ENCODE assay signal across 8 cellular contexts in the genomic region with DNA sequence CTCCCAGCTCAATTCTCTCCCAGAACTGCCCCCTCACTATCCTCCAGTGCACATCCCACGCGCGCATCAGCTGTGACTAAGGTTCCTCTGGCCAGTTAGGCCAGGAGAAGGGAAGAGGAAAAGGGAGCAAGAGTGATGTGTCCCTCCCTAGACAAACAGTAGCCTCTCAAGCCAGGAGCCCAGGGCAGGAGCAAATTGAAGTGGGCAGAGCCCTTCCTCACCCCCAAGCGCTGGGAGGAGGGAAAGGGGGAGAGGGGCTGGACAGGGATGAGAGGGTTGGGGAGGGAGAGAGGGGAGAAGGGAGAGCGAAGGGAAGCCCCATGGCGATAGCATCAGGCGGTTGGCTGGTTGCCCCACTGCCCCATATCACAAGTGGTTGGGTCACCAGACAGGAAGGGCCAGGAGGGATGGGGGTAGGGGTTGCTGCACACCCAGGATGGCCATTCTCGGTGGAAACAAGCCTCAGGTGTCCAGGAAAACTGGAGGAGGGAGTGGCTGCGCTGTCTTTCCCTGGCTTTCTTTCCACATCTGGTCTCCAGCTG. TPM values are rescaled to one million over a fixed set of nuclear protein-coding genes. Genes with fewer than 3 reads are reported as not detected.
DNase-seq lines count a peak whose midpoint lies in the region; ATAC-seq and TF ChIP-seq lines count a peak whose summit lies in the region.

No MANE protein-coding gene starts in this region.

- H3K4me1 Mint-ChIP-seq in naive B cell = peaks cover 40 to 57% (median 50%) of the 10 kb centered on the region in 3 donors

- ATAC-seq in naive B cell (ENCODE audit: low read depth in 2 of 2) = no peak

- H3K9me3 Mint-ChIP-seq in naive B cell = no peaks in the 10 kb centered on the region

- in situ Hi-C loops in SK-MEL-5 (cut with HindIII; ENCODE audit: low pct_unique_long_range_greater_than_20kb, low sequenced_read_pairs) = no loop called here

- H3K4me3 Mint-ChIP-seq in naive B cell = peak overlapping the region; percentile 79 to 95 (median 86)

- H3K36me3 Mint-ChIP-seq in naive B cell = no peaks in the 10 kb centered on the region

- H3K27me3 Mint-ChIP-seq in naive B cell = no peaks in the 10 kb centered on the region

- DNase-seq in DMS 273 (lab: John Stamatoyannopoulos, UW; ENCODE audit: unreplicated experiment) (peak; percentile 53), DMS 273 treated with DMSO at 0.1 percent for 48 hours (lab: John Stamatoyannopoulos, UW) (no peak), SK-MEL-5 (ENCODE audit: low read depth, low spot score) (peak; percentile 88), epithelial cell of proximal tubule (ENCODE audit: low read depth) (no peak), naive B cell (no peak), T-helper 9 cell (no peak), retina (no peak), midbrain (lab: John Stamatoyannopoulos, UW) (no peak)

- no peak for TF ChIP-seq CTCF in epithelial cell of proximal tubule (conservative IDR thresholded peaks at IDR 0.05; ENCODE audit: low read depth, low read length)

- peak overlapping the region; percentile 70 for H3K4me3 ChIP-seq in epithelial cell of proximal tubule (ENCODE audit: low read depth, low read length)

- peak overlapping the region in 4 of 6 donors; percentile 29 to 90 (median 64) for H3K27ac Mint-ChIP-seq in naive B cell

RNA-seq across cellular contexts. Expression of gene CD63, which starts 1.1 kb away (rescaled TPM):
- 3,613 and 3,895 TPM in 2 replicates for total RNA-seq in SK-MEL-5 (2014; rRNA removed; shearing (Covaris generic))
- polyA plus RNA-seq in SK-MEL-5 (2015; cell fraction: cytosol; rRNA removed) = 1,619 and 2,096 TPM in 2 replicates
- polyA plus RNA-seq in SK-MEL-5 (2015; cell fraction: nucleus; rRNA removed) = 162 and 229 TPM in 2 replicates
- 758 and 1,095 TPM in 2 replicates for total RNA-seq in epithelial cell of proximal tubule
- polyA plus RNA-seq in naive B cell (ENCODE audit: low read depth in 6 of 6) = 100 to 1,000 TPM; 115 to 150 (median 142) TPM

RNA-seq across cellular contexts. Expression of gene RDH5, which starts 7.5 kb away (rescaled TPM):
- 2.3 and 3.0 TPM in 2 replicates for total RNA-seq in SK-MEL-5 (2014; rRNA removed; shearing (Covaris generic))
- polyA plus RNA-seq in SK-MEL-5 (2015; cell fraction: cytosol; rRNA removed) = 2.0 and 3.1 TPM in 2 replicates
- polyA plus RNA-seq in SK-MEL-5 (2015; cell fraction: nucleus; rRNA removed) = 9.0 and 16.1 TPM in 2 replicates
- total RNA-seq in epithelial cell of proximal tubule = 2.3 and 2.5 TPM in 2 replicates
- polyA plus RNA-seq in naive B cell (ENCODE audit: low read depth in 6 of 6) = 1 to 10 TPM in 3 of 6 donors, under 1 TPM in 2, not detected in 1; 0.61 to 3.1 (median 1.3) TPM

RNA-seq across cellular contexts. Expression of gene BLOC1S1, which starts 11.9 kb away (rescaled TPM):
- total RNA-seq in SK-MEL-5 (2014; rRNA removed; shearing (Covaris generic)) = 119 and 124 TPM in 2 replicates
- 108 and 157 TPM in 2 replicates for polyA plus RNA-seq in SK-MEL-5 (2015; cell fraction: cytosol; rRNA removed)
- polyA plus RNA-seq in SK-MEL-5 (2015; cell fraction: nucleus; rRNA removed) = 23.9 and 34.8 TPM in 2 replicates
- 157 and 187 TPM in 2 replicates for total RNA-seq in epithelial cell of proximal tubule
- 100 to 1,000 TPM; 152 to 259 (median 180) TPM for polyA plus RNA-seq in naive B cell (ENCODE audit: low read depth in 6 of 6)

RNA-seq across cellular contexts. Expression of gene GDF11, which starts 15.2 kb away (rescaled TPM):
- 12.1 and 15.0 TPM in 2 replicates for total RNA-seq in SK-MEL-5 (2014; rRNA removed; shearing (Covaris generic))
- polyA plus RNA-seq in SK-MEL-5 (2015; cell fraction: cytosol; rRNA removed) = 42.6 and 73.7 TPM in 2 replicates
- polyA plus RNA-seq in SK-MEL-5 (2015; cell fraction: nucleus; rRNA removed) = 12.4 and 13.1 TPM in 2 replicates
- total RNA-seq in epithelial cell of proximal tubule = 2.8 and 8.5 TPM in 2 replicates
- 1 to 10 TPM in 3 of 6 donors, under 1 TPM in 3; 0.40 to 1.4 (median 0.83) TPM for polyA plus RNA-seq in naive B cell (ENCODE audit: low read depth in 6 of 6)

RNA-seq across cellular contexts. Expression of gene ITGA7, which starts 20.0 kb away (rescaled TPM):
- 60.5 and 65.4 TPM in 2 replicates for total RNA-seq in SK-MEL-5 (2014; rRNA removed; shearing (Covaris generic))
- polyA plus RNA-seq in SK-MEL-5 (2015; cell fraction: cytosol; rRNA removed) = 73.5 and 89.6 TPM in 2 replicates
- 467 and 501 TPM in 2 replicates for polyA plus RNA-seq in SK-MEL-5 (2015; cell fraction: nucleus; rRNA removed)
- total RNA-seq in epithelial cell of proximal tubule = 3.8 and 7.7 TPM in 2 replicates
- polyA plus RNA-seq in naive B cell (ENCODE audit: low read depth in 6 of 6) = under 1 TPM in 2 of 6 donors, not detected in 4; 0.14 to 0.36 TPM

Comparison
In these comparisons a context has a peak if more than half of its experiments do, and no peak if none do; other contexts are left out.
1. DNase-seq: peak in DMS 273 (single experiment) and SK-MEL-5 (single experiment); none in DMS 273 treated with DMSO at 0.1 percent for 48 hours (single experiment), epithelial cell of proximal tubule (single experiment), naive B cell (single experiment), T-helper 9 cell (single experiment), retina (single experiment) and midbrain (single experiment).